18 cellular contexts compared by ENCODE assay signal in genomic region chr4:167114416-167114971, GRCh38.
DNase-seq lines count a peak whose midpoint lies in the region; ATAC-seq and TF ChIP-seq lines count a peak whose summit lies in the region.
"Had no signal": no experiment of that assay in that cellular context is flagged by ENCODE, and none has a peak within 500 bp of the region (broad histone marks: within the 10 kb centered on the region; RNA-seq: fewer than 3 reads in every experiment).

No MANE protein-coding gene starts in this region.

- ATAC-seq in GM18505 (IDR thresholded peaks at IDR 0.05; ENCODE audit: unreplicated experiment) (peak; percentile 59), HG02610 (IDR thresholded peaks at IDR 0.05; ENCODE audit: unreplicated experiment) (peak; percentile 83), GM19395 (IDR thresholded peaks at IDR 0.05; ENCODE audit: unreplicated experiment) (no peak)
- ATAC-seq: CD8-positive, alpha-beta T cell; right lobe of liver had no signal

- H3K79me2 ChIP-seq in OCI-LY3 (ENCODE audit: low read length): no peaks in the 10 kb centered on the region

- TF ChIP-seq EP300 in tibial nerve (IDR thresholded peaks at IDR 0.05): no peak

- H3K9me3 ChIP-seq in OCI-LY3 (ENCODE audit: insufficient read depth, low read length) (no peaks in the 10 kb centered on the region), tibial nerve (no peaks in the 10 kb centered on the region)
- H3K9me3 ChIP-seq: ascending aorta, colonic mucosa, HAP-1, right lobe of liver had no signal

- no peak overlapping the region for H3K9ac ChIP-seq in OCI-LY3 (ENCODE audit: low read length)

- H3K27ac ChIP-seq in OCI-LY3 (ENCODE audit: low read length) (no peak overlapping the region), substantia nigra (ENCODE audit: low read depth, low read length, poor library complexity, severe bottlenecking) (no peak overlapping the region), tibial nerve (no peak overlapping the region)
- H3K27ac ChIP-seq: ascending aorta, colonic mucosa, heart right ventricle, right lobe of liver had no signal

- H3K4me1 ChIP-seq in OCI-LY3 (ENCODE audit: low read length): peaks cover 24% of the 10 kb centered on the region
- H3K4me1 ChIP-seq in tibial nerve: no peaks in the 10 kb centered on the region
- H3K4me1 ChIP-seq: ascending aorta, colonic mucosa, HAP-1, right lobe of liver had no signal

- TF ChIP-seq POLR2A in GM18505 (IDR thresholded peaks at IDR 0.05; ENCODE audit: borderline replicate concordance, extremely low read depth, insufficient read depth, insufficient read length): no peak
- TF ChIP-seq POLR2A in tibial nerve (IDR thresholded peaks at IDR 0.05): no peak

- H4K20me1 ChIP-seq in OCI-LY3 (ENCODE audit: insufficient read depth, low read length): no peaks in the 10 kb centered on the region

- H2AFZ ChIP-seq in OCI-LY3 (ENCODE audit: low read depth, low read length): 0 out of 2 replicates have a peak overlapping the region, but pooled peaks have one; percentile 1

- H3K36me3 ChIP-seq in OCI-LY3 (replicated peaks; ENCODE audit: low read depth, low read length) (no peaks in the 10 kb centered on the region), tibial nerve (no peaks in the 10 kb centered on the region)
- H3K36me3 ChIP-seq: ascending aorta, colonic mucosa, HAP-1, heart right ventricle, right lobe of liver had no signal

- H3K27me3 ChIP-seq in OCI-LY3 (ENCODE audit: low read depth, low read length) (no peaks in the 10 kb centered on the region), tibial nerve (no peaks in the 10 kb centered on the region)
- H3K27me3 ChIP-seq: ascending aorta, colonic mucosa, heart right ventricle, right lobe of liver had no signal

- DNase-seq in glomerular visceral epithelial cell (ENCODE audit: extremely low spot score) (peak; percentile 28), T-helper 9 cell (no peak), substantia nigra (lab: John Stamatoyannopoulos, UW) (no peak), tibial nerve (ENCODE audit: low spot score in 2 of 2) (no peak)
- DNase-seq: activated CD4-positive, alpha-beta T cell treated with anti-CD3 and anti-CD28 coated beads for 1 hour; CD8-positive, alpha-beta T cell; colonic mucosa; DMS79 treated with DMSO at 0.1 percent for 48 hours; heart right ventricle; NCI-H1417; right lobe of liver; stimulated activated CD4-positive, alpha-beta T cell treated with anti-CD3 and anti-CD28 coated beads, Interleukin-2, amount 100 ng/mL, for 24 hours had no signal

- H3K4me3 ChIP-seq in OCI-LY3 (ENCODE audit: low read length) (0 out of 2 replicates have a peak overlapping the region, but pooled peaks have one; percentile 2), tibial nerve (no peak overlapping the region)
- H3K4me3 ChIP-seq: ascending aorta, colonic mucosa, HAP-1, heart right ventricle, right lobe of liver had no signal

- no peak for TF ChIP-seq CTCF in OCI-LY3 (IDR thresholded peaks at IDR 0.05; ENCODE audit: low read depth, low read length)
- TF ChIP-seq CTCF in tibial nerve (IDR thresholded peaks at IDR 0.05): no peak

- H3K4me2 ChIP-seq in OCI-LY3 (ENCODE audit: low read length): peak overlapping the region; percentile 45

- 59 to 73% methylated on average over 4 of the region's 4 CpGs for WGBS in tibial nerve, 2 donors
